ENCODE assay signal across 9 cellular contexts in genomic region chrX:52271212-52271611, GRCh38.
DNase-seq lines count a peak whose midpoint lies in the region; ATAC-seq and TF ChIP-seq lines count a peak whose summit lies in the region.
"Had no signal": no experiment of that assay in that cellular context is flagged by ENCODE, and none has a peak within 500 bp of the region (broad histone marks: within the 10 kb centered on the region; RNA-seq: fewer than 3 reads in every experiment).

No MANE protein-coding gene starts in this region.

- TF ChIP-seq POLR2A in gastrocnemius medialis (IDR thresholded peaks at IDR 0.05), result no peak

- DNase-seq in BJ (ENCODE audit: low read depth) (no peak), H4 (ENCODE audit: low spot score) (peak; percentile 28), SKM-1 treated with dmso at 0.1 percent for 144 hours (lab: John Stamatoyannopoulos, UW; ENCODE audit: unreplicated experiment) (peak; percentile 13), glomerular visceral epithelial cell (ENCODE audit: extremely low spot score) (peak; percentile 4), RWPE1 (ENCODE audit: low spot score) (no peak), NCI-H446 (lab: John Stamatoyannopoulos, UW) (no peak), gastrocnemius medialis (no peak)

- no peaks in the 10 kb centered on the region for H3K36me3 ChIP-seq in BJ (ENCODE audit: control insufficient read depth, insufficient read depth, low read length)
- no peaks in the 10 kb centered on the region for H3K36me3 ChIP-seq in gastrocnemius medialis

- H3K27ac ChIP-seq in RWPE1, result no peak overlapping the region
- no peak overlapping the region for H3K27ac ChIP-seq in gastrocnemius medialis
- H3K27ac ChIP-seq: skin epidermis had no signal

- intact Hi-C loops in gastrocnemius medialis (cut with DNase I; ENCODE audit: low total_unique reads), result no loop called here

- TF ChIP-seq CTCF in BJ (IDR thresholded peaks at IDR 0.05; ENCODE audit: insufficient read depth, low read depth, low read length) (peak; percentile 23; the same call in 1 of the 2 replicates), RWPE1 (conservative IDR thresholded peaks at IDR 0.05; ENCODE audit: low read depth) (no peak), gastrocnemius medialis (IDR thresholded peaks at IDR 0.05 in 4 of 5, conservative IDR thresholded peaks at IDR 0.05 in 1 of 5) (no peak)

- in situ Hi-C loops in gastrocnemius medialis (cut with MboI; ENCODE audit: low sequenced_read_pairs in 4 of 4), result loop anchor here in 1 of 4 donors (25.0 kb wide), 1 partner anchor 641 kb away; no protein-coding TSS in a partner anchor

- ATAC-seq in HG02938 (IDR thresholded peaks at IDR 0.05; ENCODE audit: unreplicated experiment) (no peak), gastrocnemius medialis (no peak)

- POLR2A ChIA-PET in BJ (lab: Charles Lee) (no interaction called here), RWPE1 (lab: Yijun Ruan, JAX; ENCODE audit: low non-redundant PET) (no interaction called here)

- no peaks in the 10 kb centered on the region for H3K27me3 ChIP-seq in BJ (ENCODE audit: control insufficient read depth, insufficient read depth, low read length)
- H3K27me3 ChIP-seq in gastrocnemius medialis, result peaks cover 0 to 11% (median 0%) of the 10 kb centered on the region in 3 donors

- CTCF ChIA-PET in BJ (lab: Yijun Ruan, JAX), result no interaction called here
- CTCF ChIA-PET in RWPE1 (lab: Yijun Ruan, JAX), result no interaction called here

- H3K4me3 ChIP-seq in BJ (ENCODE audit: low read depth, low read length) (no peak overlapping the region), gastrocnemius medialis (no peak overlapping the region)
- H3K4me3 ChIP-seq: skin epidermis had no signal

- H3K4me1 ChIP-seq in gastrocnemius medialis, result no peaks in the 10 kb centered on the region

- H3K9me3 ChIP-seq in gastrocnemius medialis, result no peaks in the 10 kb centered on the region

Comparison
In these comparisons a context has a peak if more than half of its experiments do, and no peak if none do; other contexts are left out.
1. DNase-seq: peak in H4 (single experiment), SKM-1 treated with dmso at 0.1 percent for 144 hours (single experiment) and glomerular visceral epithelial cell (single experiment); none in BJ (single experiment), RWPE1 (single experiment), NCI-H446 (0 of 2) and gastrocnemius medialis (0 of 2).